Comparison of ENCODE assay signal across 1 cellular context in genomic region chr14:73253721-73254120, GRCh38.
TF ChIP-seq lines count a peak whose summit lies in the region.

No MANE protein-coding gene starts in this region.

TF ChIP-seq in H1, 55 proteins besides CTCF, POLR2A, EP300 and RAD21:
- TF ChIP-seq NANOG (IDR thresholded peaks at IDR 0.05; ENCODE audit: insufficient read depth, low read depth, low read length, poor library complexity, severe bottlenecking) (no peak), TAF1 (IDR thresholded peaks at IDR 0.05; ENCODE audit: low read depth, low read length) (no peak), RNF2 (IDR thresholded peaks at IDR 0.05; ENCODE audit: borderline replicate concordance, low read depth, low read length, missing control alignments, poor library complexity, severe bottlenecking) (no peak), SIX5 (IDR thresholded peaks at IDR 0.05; ENCODE audit: low read depth, low read length) (no peak), EGR1 (IDR thresholded peaks at IDR 0.05; ENCODE audit: borderline replicate concordance, low read depth, low read length) (no peak), TCF12 (IDR thresholded peaks at IDR 0.05; ENCODE audit: low read depth, low read length) (no peak), CBX5 (IDR thresholded peaks at IDR 0.05; ENCODE audit: low read depth, low read length) (no peak), RFX5 (IDR thresholded peaks at IDR 0.05; ENCODE audit: borderline replicate concordance, low read depth, low read length) (no peak), GABPA (IDR thresholded peaks at IDR 0.05; ENCODE audit: borderline replicate concordance, insufficient read depth, low read length) (no peak)
